Comparison of ENCODE assay signal across 9 cellular contexts in genomic region chr10:27741173-27742091, GRCh38. TPM values are rescaled to one million over a fixed set of nuclear protein-coding genes. Genes with fewer than 3 reads are reported as not detected.
DNase-seq lines count a peak whose midpoint lies in the region; ATAC-seq and TF ChIP-seq lines count a peak whose summit lies in the region.
"Had no signal": no experiment of that assay in that cellular context is flagged by ENCODE, and none has a peak within 500 bp of the region (broad histone marks: within the 10 kb centered on the region; RNA-seq: fewer than 3 reads in every experiment).

No MANE protein-coding gene starts in this region.

- TF ChIP-seq POLR2A in IMR-90 (IDR thresholded peaks at IDR 0.05; ENCODE audit: low read depth, low read length) = no peak
- TF ChIP-seq POLR2A in lower leg skin (IDR thresholded peaks at IDR 0.05) = no peak

- no peak for TF ChIP-seq CTCF in IMR-90 (conservative IDR thresholded peaks at IDR 0.05; ENCODE audit: low read depth, low read length)
- no peak for TF ChIP-seq CTCF in astrocyte of the spinal cord (IDR thresholded peaks at IDR 0.05; ENCODE audit: low read depth, low read length)
- TF ChIP-seq CTCF in lower leg skin (IDR thresholded peaks at IDR 0.05) = no peak

- H4K20me1 ChIP-seq in IMR-90 (ENCODE audit: insufficient read depth, low read length) = no peaks in the 10 kb centered on the region; the same call in 1 of the 2 replicates

- CTCF ChIA-PET in IMR-90 (lab: Yijun Ruan, JAX) = interaction anchor here (0.6 to 1.8 kb wide), 8 partner anchors 16 to 506 kb away, joined by 3 to 9 read pairs (median 4); no protein-coding TSS in a partner anchor

- peak overlapping the region; percentile 54 for H4K91ac ChIP-seq in IMR-90 (ENCODE audit: insufficient read depth, low read depth, low read length)

- peaks cover 43% of the 10 kb centered on the region for H3K4me1 Mint-ChIP-seq in stimulated activated naive CD8-positive, alpha-beta T cell treated with anti-CD3 and anti-CD28 coated beads, Interleukin-15, amount 100 ng/mL, for 72 hours

- POLR2A ChIA-PET in IMR-90 (lab: Charles Lee; ENCODE audit: unreplicated experiment) = interaction anchor here (0.6 kb wide), 1 partner anchor 404 kb away, joined by 3 read pairs; no protein-coding TSS in a partner anchor

- in situ Hi-C loops in IMR-90 (cut with MboI; ENCODE audit: low sequenced_read_pairs) (loop anchor here (25.0 kb wide), 2 partner anchors 446 to 646 kb away; no protein-coding TSS in a partner anchor), astrocyte of the spinal cord (cut with HindIII; ENCODE audit: low sequenced_read_pairs) (no loop called here)

- peak overlapping the region; percentile 38; the same call in 1 of the 2 replicates for H3K9ac ChIP-seq in IMR-90 (ENCODE audit: low read depth, low read length)

- intact Hi-C loops in IMR-90 (cut with micrococcal nuclease) (loop anchor here (1.0 to 2.0 kb wide), 5 partner anchors 183 to 641 kb away; no protein-coding TSS in a partner anchor), lower leg skin (cut with DNase I; ENCODE audit: low total_unique reads) (loop anchor here (10.0 kb wide), 1 partner anchor 653 kb away; no protein-coding TSS in a partner anchor)

- peaks cover 37% of the 10 kb centered on the region for H3K27me3 ChIP-seq in IMR-90 (ENCODE audit: control insufficient read depth, insufficient read depth, low read length)

- H3K23ac ChIP-seq in IMR-90 (ENCODE audit: low read depth, low read length) = no peak overlapping the region

- no peaks in the 10 kb centered on the region for H3K79me1 ChIP-seq in IMR-90 (ENCODE audit: low read depth in 1 of 2, low read length in 2 of 2)

- H3K36me3 ChIP-seq in IMR-90 (ENCODE audit: control insufficient read depth, insufficient read depth, low read length) = no peaks in the 10 kb centered on the region
- H3K36me3 ChIP-seq: HAP-1 had no signal

- H3K9me3 ChIP-seq in IMR-90 (ENCODE audit: control insufficient read depth, insufficient read depth, low read length) = no peaks in the 10 kb centered on the region; the same call in 1 of the 2 replicates

- H3K27me3 Mint-ChIP-seq in stimulated activated naive CD8-positive, alpha-beta T cell treated with anti-CD3 and anti-CD28 coated beads, Interleukin-15, amount 100 ng/mL, for 72 hours = peaks cover 65% of the 10 kb centered on the region

- no peaks in the 10 kb centered on the region for H3K9me3 Mint-ChIP-seq in stimulated activated naive CD8-positive, alpha-beta T cell treated with anti-CD3 and anti-CD28 coated beads, Interleukin-15, amount 100 ng/mL, for 72 hours

- H2AFZ ChIP-seq in IMR-90 (replicated peaks; ENCODE audit: low read length, poor library complexity) = peak overlapping the region; percentile 90

- no peak overlapping the region for H3K14ac ChIP-seq in IMR-90 (replicated peaks; ENCODE audit: low read depth, low read length)

- H2AK9ac ChIP-seq in IMR-90 (replicated peaks; ENCODE audit: low read depth, low read length, poor library complexity) = peak overlapping the region; percentile 15

- H3K4ac ChIP-seq in IMR-90 (ENCODE audit: low read depth, low read length) = peak overlapping the region; percentile 77

- peak overlapping the region in 1 of 2 donors; percentile 78 for H3K27ac Mint-ChIP-seq in stimulated activated naive CD8-positive, alpha-beta T cell treated with anti-CD3 and anti-CD28 coated beads, Interleukin-15, amount 100 ng/mL, for 72 hours

- no peak for ATAC-seq in IMR-90 (ENCODE audit: low read depth)
- ATAC-seq in stimulated activated naive CD8-positive, alpha-beta T cell treated with anti-CD3 and anti-CD28 coated beads, Interleukin-15, amount 100 ng/mL, for 72 hours = no peak

- peak overlapping the region; percentile 51; the same call in 1 of the 2 replicates for H3K4me2 ChIP-seq in IMR-90 (ENCODE audit: low read depth, low read length)

- no peaks in the 10 kb centered on the region for H3K9me1 ChIP-seq in IMR-90 (ENCODE audit: insufficient read depth, low read length)

- no peak overlapping the region; the same call in 1 of the 2 replicates for H3K18ac ChIP-seq in IMR-90 (ENCODE audit: low read depth, low read length)

- dilution Hi-C loops in IMR-90 (cut with HindIII; ENCODE audit: low sequenced_read_pairs, unreplicated experiment) = no loop called here

- H3K56ac ChIP-seq in IMR-90 (ENCODE audit: extremely low read depth, insufficient read depth, low read length) = no peak overlapping the region; the same call in 1 of the 2 replicates

- no TSS peak for BruUV-seq in IMR-90 (replicated peaks; lab: Mats Ljungman, UMichigan)

- no peak for TF ChIP-seq RAD21 in IMR-90 (IDR thresholded peaks at IDR 0.05; ENCODE audit: low read length)

- H4K5ac ChIP-seq in IMR-90 (ENCODE audit: low read depth, low read length) = no peak overlapping the region; the same call in 1 of the 2 replicates

- no peak overlapping the region for H3K27ac ChIP-seq in IMR-90 (ENCODE audit: insufficient read depth, low read length)

- H2BK20ac ChIP-seq in IMR-90 (ENCODE audit: low read depth, low read length) = 0 out of 2 replicates have a peak overlapping the region, but pooled peaks have one; percentile 29

- no peak for DNase-seq in IMR-90
- no peak for DNase-seq in astrocyte of the spinal cord (ENCODE audit: low read depth, low spot score)
- peak; percentile 29 for DNase-seq in left kidney (ENCODE audit: low read depth, low spot score)
- DNase-seq in stimulated activated naive CD8-positive, alpha-beta T cell treated with anti-CD3 and anti-CD28 coated beads, Interleukin-15, amount 100 ng/mL, for 72 hours = peak in 1 of 2 donors; percentile 12
- DNase-seq in lower leg skin (ENCODE audit: low spot score in 2 of 2) = no peak
- no peak for DNase-seq in stimulated activated naive CD4-positive, alpha-beta T cell treated with Interleukin-2 at 50 U/mL for 16 hours (lab: John Stamatoyannopoulos, UW)
- DNase-seq in NCI-H446 (lab: John Stamatoyannopoulos, UW) = no peak
- DNase-seq in effector CD8-positive, alpha-beta T cell (lab: John Stamatoyannopoulos, UW) = no peak

- H3K4me3 ChIP-seq in IMR-90 (ENCODE audit: insufficient read depth, low read depth, low read length) = no peak overlapping the region
- H3K4me3 ChIP-seq in astrocyte of the spinal cord (ENCODE audit: low read depth, low read length) = peak overlapping the region; percentile 23
- no peak overlapping the region for H3K4me3 ChIP-seq in lower leg skin (ENCODE audit: low read depth, poor library complexity, severe bottlenecking)

- H3K4me3 Mint-ChIP-seq in stimulated activated naive CD8-positive, alpha-beta T cell treated with anti-CD3 and anti-CD28 coated beads, Interleukin-15, amount 100 ng/mL, for 72 hours = peak overlapping the region; percentile 81 to 85

- H2AK5ac ChIP-seq in IMR-90 (ENCODE audit: low read depth, low read length) = no peak overlapping the region

- H2BK15ac ChIP-seq in IMR-90 (ENCODE audit: low read depth, low read length) = peak overlapping the region; percentile 86; the same call in 1 of the 3 replicates

- H3K4me1 ChIP-seq in IMR-90 (ENCODE audit: control insufficient read depth, insufficient read depth, low read length) = peaks cover 3% of the 10 kb centered on the region; the same call in 1 of the 2 replicates

- WGBS in IMR-90 (ENCODE audit: extremely low coverage in 2 of 2, insufficient read length in 1 of 2), 2 experiments = 46% methylated on average over 19 of the region's 55 CpGs; no CpG with 5 or more reads in 1 of the 2 experiments
- 32 to 43% methylated on average over 49 to 55 of the region's 55 CpGs for WGBS in lower leg skin, 2 donors

- H2BK5ac ChIP-seq in IMR-90 (ENCODE audit: low read depth, low read length, poor library complexity, severe bottlenecking) = no peak overlapping the region

- peak overlapping the region; percentile 83 for H2BK120ac ChIP-seq in IMR-90 (ENCODE audit: low read depth, low read length)

- peak overlapping the region; percentile 48 to 90; a peak in 3 of 4 replicates for H4K8ac ChIP-seq in IMR-90 (ENCODE audit: low read depth in 2 of 2, low read length in 2 of 2)

TF ChIP-seq in IMR-90, 13 proteins besides CTCF, POLR2A, EP300 and RAD21:
- TF ChIP-seq NFE2L2 (IDR thresholded peaks at IDR 0.05; ENCODE audit: low read depth, low read length) (no peak), RCOR1 (IDR thresholded peaks at IDR 0.05; ENCODE audit: insufficient replicate concordance, low read length) (no peak), CEBPB (IDR thresholded peaks at IDR 0.05; ENCODE audit: low read depth, low read length) (no peak), ELK1 (IDR thresholded peaks at IDR 0.05; ENCODE audit: borderline replicate concordance, low read depth, low read length) (no peak), RFX5 (IDR thresholded peaks at IDR 0.05; ENCODE audit: low read depth, low read length) (no peak), MAZ (IDR thresholded peaks at IDR 0.05; ENCODE audit: borderline replicate concordance, low read depth, low read length) (no peak), FOS (IDR thresholded peaks at IDR 0.05; ENCODE audit: low read depth, low read length) (no peak)

RNA-seq across cellular contexts. Expression of gene MKX, which starts 4.2 kb away (rescaled TPM):
- total RNA-seq in IMR-90 (2012; rRNA removed) (0.28 and 0.36 TPM in 2 replicates), lower leg skin (1 to 10 TPM in 3 of 4 donors, under 1 TPM in 1; 0.84 to 1.3 (median 1.1) TPM)
- 0.10 and 0.11 TPM in 2 replicates for polyA plus RNA-seq in IMR-90 (2012; rRNA removed)
- polyA plus RNA-seq in IMR-90 (2012; cell fraction: cytosol; rRNA removed) = 0.10 and 0.24 TPM in 2 replicates
- polyA plus RNA-seq in IMR-90 (2012; cell fraction: nucleus; rRNA removed; ENCODE audit: low replicate concordance) = 0.04 and 0.16 TPM in 2 replicates
